1 cellular context compared by ENCODE assay signal in the genomic region with DNA sequence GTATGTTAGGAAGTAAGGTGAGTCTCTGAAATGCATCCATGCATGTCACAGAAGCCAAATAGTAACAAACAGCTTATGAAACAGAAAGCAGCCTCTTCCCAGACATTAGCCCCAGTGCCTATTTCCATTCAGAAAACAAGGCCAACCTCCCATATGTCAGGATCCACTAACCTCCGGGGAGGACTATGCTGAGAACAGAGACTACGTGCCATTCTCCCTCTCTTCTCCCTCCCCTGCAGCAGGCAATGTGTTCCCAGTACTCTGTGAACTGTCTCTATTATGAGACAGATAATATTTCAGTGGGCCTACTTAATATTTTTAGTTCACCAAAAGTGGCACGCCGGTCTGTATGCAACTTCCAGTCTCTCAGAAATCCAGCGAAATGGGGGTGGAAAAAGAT.
TF ChIP-seq lines count a peak whose summit lies in the region.

No MANE protein-coding gene starts in this region.

TF ChIP-seq in GM23338, 12 proteins besides CTCF, POLR2A, EP300 and RAD21:
- TF ChIP-seq, protein P1, sequence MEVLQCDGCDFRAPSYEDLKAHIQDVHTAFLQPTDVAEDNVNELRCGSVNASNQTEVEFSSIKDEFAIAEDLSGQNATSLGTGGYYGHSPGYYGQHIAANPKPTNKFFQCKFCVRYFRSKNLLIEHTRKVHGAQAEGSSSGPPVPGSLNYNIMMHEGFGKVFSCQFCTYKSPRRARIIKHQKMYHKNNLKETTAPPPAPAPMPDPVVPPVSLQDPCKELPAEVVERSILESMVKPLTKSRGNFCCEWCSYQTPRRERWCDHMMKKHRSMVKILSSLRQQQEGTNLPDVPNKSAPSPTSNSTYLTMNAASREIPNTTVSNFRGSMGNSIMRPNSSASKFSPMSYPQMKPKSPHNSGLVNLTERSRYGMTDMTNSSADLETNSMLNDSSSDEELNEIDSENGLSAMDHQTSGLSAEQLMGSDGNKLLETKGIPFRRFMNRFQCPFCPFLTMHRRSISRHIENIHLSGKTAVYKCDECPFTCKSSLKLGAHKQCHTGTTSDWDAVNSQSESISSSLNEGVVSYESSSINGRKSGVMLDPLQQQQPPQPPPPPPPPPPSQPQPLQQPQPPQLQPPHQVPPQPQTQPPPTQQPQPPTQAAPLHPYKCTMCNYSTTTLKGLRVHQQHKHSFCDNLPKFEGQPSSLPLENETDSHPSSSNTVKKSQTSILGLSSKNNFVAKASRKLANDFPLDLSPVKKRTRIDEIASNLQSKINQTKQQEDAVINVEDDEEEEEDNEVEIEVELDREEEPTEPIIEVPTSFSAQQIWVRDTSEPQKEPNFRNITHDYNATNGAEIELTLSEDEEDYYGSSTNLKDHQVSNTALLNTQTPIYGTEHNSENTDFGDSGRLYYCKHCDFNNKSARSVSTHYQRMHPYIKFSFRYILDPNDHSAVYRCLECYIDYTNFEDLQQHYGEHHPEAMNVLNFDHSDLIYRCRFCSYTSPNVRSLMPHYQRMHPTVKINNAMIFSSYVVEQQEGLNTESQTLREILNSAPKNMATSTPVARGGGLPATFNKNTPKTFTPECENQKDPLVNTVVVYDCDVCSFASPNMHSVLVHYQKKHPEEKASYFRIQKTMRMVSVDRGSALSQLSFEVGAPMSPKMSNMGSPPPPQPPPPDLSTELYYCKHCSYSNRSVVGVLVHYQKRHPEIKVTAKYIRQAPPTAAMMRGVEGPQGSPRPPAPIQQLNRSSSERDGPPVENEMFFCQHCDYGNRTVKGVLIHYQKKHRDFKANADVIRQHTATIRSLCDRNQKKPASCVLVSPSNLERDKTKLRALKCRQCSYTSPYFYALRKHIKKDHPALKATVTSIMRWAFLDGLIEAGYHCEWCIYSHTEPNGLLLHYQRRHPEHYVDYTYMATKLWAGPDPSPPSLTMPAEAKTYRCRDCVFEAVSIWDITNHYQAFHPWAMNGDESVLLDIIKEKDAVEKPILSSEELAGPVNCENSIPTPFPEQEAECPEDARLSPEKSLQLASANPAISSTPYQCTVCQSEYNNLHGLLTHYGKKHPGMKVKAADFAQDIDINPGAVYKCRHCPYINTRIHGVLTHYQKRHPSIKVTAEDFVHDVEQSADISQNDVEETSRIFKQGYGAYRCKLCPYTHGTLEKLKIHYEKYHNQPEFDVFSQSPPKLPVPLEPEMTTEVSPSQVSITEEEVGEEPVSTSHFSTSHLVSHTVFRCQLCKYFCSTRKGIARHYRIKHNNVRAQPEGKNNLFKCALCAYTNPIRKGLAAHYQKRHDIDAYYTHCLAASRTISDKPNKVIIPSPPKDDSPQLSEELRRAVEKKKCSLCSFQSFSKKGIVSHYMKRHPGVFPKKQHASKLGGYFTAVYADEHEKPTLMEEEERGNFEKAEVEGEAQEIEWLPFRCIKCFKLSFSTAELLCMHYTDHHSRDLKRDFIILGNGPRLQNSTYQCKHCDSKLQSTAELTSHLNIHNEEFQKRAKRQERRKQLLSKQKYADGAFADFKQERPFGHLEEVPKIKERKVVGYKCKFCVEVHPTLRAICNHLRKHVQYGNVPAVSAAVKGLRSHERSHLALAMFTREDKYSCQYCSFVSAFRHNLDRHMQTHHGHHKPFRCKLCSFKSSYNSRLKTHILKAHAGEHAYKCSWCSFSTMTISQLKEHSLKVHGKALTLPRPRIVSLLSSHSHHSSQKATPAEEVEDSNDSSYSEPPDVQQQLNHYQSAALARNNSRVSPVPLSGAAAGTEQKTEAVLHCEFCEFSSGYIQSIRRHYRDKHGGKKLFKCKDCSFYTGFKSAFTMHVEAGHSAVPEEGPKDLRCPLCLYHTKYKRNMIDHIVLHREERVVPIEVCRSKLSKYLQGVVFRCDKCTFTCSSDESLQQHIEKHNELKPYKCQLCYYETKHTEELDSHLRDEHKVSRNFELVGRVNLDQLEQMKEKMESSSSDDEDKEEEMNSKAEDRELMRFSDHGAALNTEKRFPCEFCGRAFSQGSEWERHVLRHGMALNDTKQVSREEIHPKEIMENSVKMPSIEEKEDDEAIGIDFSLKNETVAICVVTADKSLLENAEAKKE (CRISPR knock-in tag; IDR thresholded peaks at IDR 0.05) = no peak
- TF ChIP-seq ZNF114 (CRISPR knock-in tag; IDR thresholded peaks at IDR 0.05) (no peak), ZNF331 (CRISPR knock-in tag; IDR thresholded peaks at IDR 0.05; ENCODE audit: low read depth) (no peak), JUNB (IDR thresholded peaks at IDR 0.05; ENCODE audit: unreplicated experiment) (no peak), NANOG (IDR thresholded peaks at IDR 0.05; ENCODE audit: borderline replicate concordance) (no peak)
TF ChIP-seq in GM23338: peak in this region for 0.
